8 cellular contexts compared by ENCODE assay signal in genomic region chr10:115092258-115092554, GRCh38. TPM values are rescaled to one million over a fixed set of nuclear protein-coding genes. Genes with fewer than 3 reads are reported as not detected.
DNase-seq lines count a peak whose midpoint lies in the region; ATAC-seq and TF ChIP-seq lines count a peak whose summit lies in the region.

No MANE protein-coding gene starts in this region.

- H3K4me1 Mint-ChIP-seq in Caco-2 (ENCODE audit: low read depth, unreplicated experiment): no peaks in the 10 kb centered on the region
- H3K4me1 Mint-ChIP-seq in activated naive CD8-positive, alpha-beta T cell (ENCODE audit: low read depth): peaks cover 8% of the 10 kb centered on the region

- H3K27me3 Mint-ChIP-seq in Caco-2 (ENCODE audit: insufficient read depth, unreplicated experiment): peaks cover 46% of the 10 kb centered on the region
- H3K27me3 Mint-ChIP-seq in activated naive CD8-positive, alpha-beta T cell: peaks cover 37% of the 10 kb centered on the region

- no peak overlapping the region for H3K27ac ChIP-seq in urinary bladder (ENCODE audit: low read depth)

- DNase-seq in Caco-2 (peak in 1 of 2 experiments; percentile 2), H7 (no peak), kidney glomerular epithelial cell (lab: John Stamatoyannopoulos, UW) (peak; percentile 50), HEK293T (ENCODE audit: extremely low spot score) (no peak)
- no peak for DNase-seq in effector CD8-positive, alpha-beta T cell (lab: John Stamatoyannopoulos, UW)

- H3K4me3 ChIP-seq in Caco-2 (ENCODE audit: low read depth, low read length): peak overlapping the region; percentile 57
- H3K4me3 ChIP-seq in H7 (ENCODE audit: insufficient read depth, low read depth, low read length): peak overlapping the region; percentile 84
- H3K4me3 ChIP-seq in urinary bladder (ENCODE audit: low read depth, low read length): peak overlapping the region; percentile 76

- H3K9me3 ChIP-seq in Caco-2: peaks cover 8% of the 10 kb centered on the region

- ATAC-seq in activated CD4-positive, CD25-positive, alpha-beta regulatory T cell treated with anti-CD3 and anti-CD28 coated beads, Interleukin-2, amount 50 U/mL, for 24 hours: no peak

- no peaks in the 10 kb centered on the region for H3K36me3 ChIP-seq in Caco-2 (ENCODE audit: control insufficient read depth, insufficient read depth, low read length)
- no peaks in the 10 kb centered on the region for H3K36me3 ChIP-seq in H7 (replicated peaks; ENCODE audit: control insufficient read depth, insufficient read depth, low read length)
- H3K36me3 ChIP-seq in urinary bladder (ENCODE audit: insufficient read depth): no peaks in the 10 kb centered on the region

- TF ChIP-seq CTCF in Caco-2 (IDR thresholded peaks at IDR 0.05; ENCODE audit: insufficient read depth in 1 of 2, low read depth in 1 of 2, low read length in 1 of 2, severe bottlenecking in 1 of 2, unreplicated experiment in 1 of 2): no peak

- peak overlapping the region; percentile 77 for H3K4me3 Mint-ChIP-seq in Caco-2 (ENCODE audit: unreplicated experiment)
- H3K4me3 Mint-ChIP-seq in activated naive CD8-positive, alpha-beta T cell: peak overlapping the region; percentile 83

- WGBS in urinary bladder: under 1% methylated on average over 10 of the region's 10 CpGs

- intact Hi-C loops in Caco-2 (cut with micrococcal nuclease; ENCODE audit: unreplicated experiment): loop anchor here (10.0 kb wide), 1 partner anchor 217 kb away; no protein-coding TSS in a partner anchor

- H3K9me3 Mint-ChIP-seq in Caco-2 (ENCODE audit: unreplicated experiment): peaks cover 6% of the 10 kb centered on the region
- peaks cover 3% of the 10 kb centered on the region for H3K9me3 Mint-ChIP-seq in activated naive CD8-positive, alpha-beta T cell (ENCODE audit: low read depth)

- H3K27me3 ChIP-seq in Caco-2 (replicated peaks; ENCODE audit: control insufficient read depth, insufficient read depth, low read length): peaks cover 1% of the 10 kb centered on the region
- peaks cover 16% of the 10 kb centered on the region for H3K27me3 ChIP-seq in H7 (ENCODE audit: control insufficient read depth, insufficient read depth, low read length)

- POLR2A ChIA-PET in Caco-2 (lab: Charles Lee): no interaction called here
- POLR2A ChIA-PET in HEK293T (lab: Yijun Ruan, JAX): interaction anchor here (0.9 kb wide), 1 partner anchor 155 kb away, joined by 4 read pairs; the partner anchor contains the start of gene TRUB1

- H3K4me1 ChIP-seq in Caco-2 (no peaks in the 10 kb centered on the region), urinary bladder (ENCODE audit: insufficient read depth) (no peaks in the 10 kb centered on the region)

- H3K36me3 Mint-ChIP-seq in Caco-2 (ENCODE audit: insufficient read depth, unreplicated experiment): no peaks in the 10 kb centered on the region
- no peaks in the 10 kb centered on the region for H3K36me3 Mint-ChIP-seq in activated naive CD8-positive, alpha-beta T cell

- BruUV-seq in Caco-2 (replicated peaks; lab: Mats Ljungman, UMichigan): no TSS peak

- CTCF ChIA-PET in Caco-2 (lab: Charles Lee) (no interaction called here), HEK293T (lab: Yijun Ruan, JAX) (no interaction called here)

- H3K27ac Mint-ChIP-seq in Caco-2 (ENCODE audit: unreplicated experiment): no peak overlapping the region
- H3K27ac Mint-ChIP-seq in activated naive CD8-positive, alpha-beta T cell: no peak overlapping the region

TF ChIP-seq in HEK293T, 16 proteins besides CTCF, POLR2A, EP300 and RAD21:
- TF ChIP-seq CTBP1 (IDR thresholded peaks at IDR 0.05; ENCODE audit: borderline replicate concordance): no peak
- no peak for TF ChIP-seq FOXA1 (IDR thresholded peaks at IDR 0.05)
- no peak for TF ChIP-seq SUZ12 (IDR thresholded peaks at IDR 0.05)
- no peak for TF ChIP-seq ZNF384 (IDR thresholded peaks at IDR 0.05)
- no peak for TF ChIP-seq ELF4 (IDR thresholded peaks at IDR 0.05)
- no peak for TF ChIP-seq FOXK2 (IDR thresholded peaks at IDR 0.05)
- no peak for TF ChIP-seq BHLHE40 (IDR thresholded peaks at IDR 0.05; ENCODE audit: borderline replicate concordance)
- TF ChIP-seq PKNOX1 (IDR thresholded peaks at IDR 0.05): no peak

RNA-seq across cellular contexts. Expression of gene ATRNL1, which starts 1.0 kb away (rescaled TPM):
- total RNA-seq in Caco-2 (2022) (not detected in 2 replicates), urinary bladder (153 TPM)
- total RNA-seq in H7 (2014; rRNA removed; shearing (Covaris generic)): 35.1 and 68.1 TPM in 2 replicates
- polyA plus RNA-seq in urinary bladder: 1.9 TPM

Comparison
In these comparisons a context has a peak if more than half of its experiments do, and no peak if none do; other contexts are left out.
1. RNA of gene ATRNL1, which starts 1.0 kb away (total RNA-seq): 153 TPM in urinary bladder (single experiment) and 35.1 to 68.1 TPM in H7; not detected in Caco-2; every median in the first group is over 10 times any median in the second.
2. Peak in every context shown above with its lines, with median percentiles within 50 percentile points of each other: H3K4me3 ChIP-seq.